In genomic region chr5:168433982-168434381, GRCh38 we compare ENCODE assay signal across 15 cellular contexts. TPM values are rescaled to one million over a fixed set of nuclear protein-coding genes. Genes with fewer than 3 reads are reported as not detected.
A peak's percentile ranks its signal among the peaks of the same experiment; 100 is the strongest.
DNase-seq lines count a peak whose midpoint lies in the region; ATAC-seq, FAIRE-seq and TF ChIP-seq lines count a peak whose summit lies in the region.
"Had no signal": no experiment of that assay in that cellular context is flagged by ENCODE, and none has a peak within 500 bp of the region (broad histone marks: within the 10 kb centered on the region; RNA-seq: fewer than 3 reads in every experiment).

No MANE protein-coding gene starts in this region.

- H3K27me3 ChIP-seq in K562 (ENCODE audit: control insufficient read depth in 2 of 2, insufficient read depth in 2 of 2, low read length in 2 of 2) (peaks cover 0 to 19% of the 10 kb centered on the region in 2 experiments; a peak in 2 of 5 replicates), mammary epithelial cell (ENCODE audit: insufficient read depth, low read length) (no peaks in the 10 kb centered on the region)

- H3K9me1 ChIP-seq in K562 (ENCODE audit: control insufficient read depth, insufficient read depth, low read length), result no peaks in the 10 kb centered on the region

- DNase-seq in NCI-H1105 treated with DMSO at 0.1 percent for 48 hours (lab: John Stamatoyannopoulos, UW), result peak; percentile 30
- no peak for DNase-seq in K562 (ENCODE audit: extremely low read depth in 1 of 4, low spot score in 3 of 4)
- peak in 41 of 51 donors; percentile 3 to 85 (median 50) for DNase-seq in hypothalamus (lab: John Stamatoyannopoulos, UW)
- peak in 9 of 10 donors; percentile 24 to 94 (median 70) for DNase-seq in posterior cingulate gyrus
- no peak for DNase-seq in NCI-H2081 treated with DMSO at 0.1 percent for 48 hours (lab: John Stamatoyannopoulos, UW)
- DNase-seq in mammary epithelial cell, result no peak
- no peak for DNase-seq in activated CD4-positive, alpha-beta T cell treated with anti-CD3 and anti-CD28 coated beads for 48 hours
- no peak for DNase-seq in HK-2 (ENCODE audit: unreplicated experiment)
- DNase-seq: activated CD8-positive, alpha-beta T cell treated with anti-CD3 and anti-CD28 coated beads for 36 hours; activated T-cell treated with anti-CD3 and anti-CD28 coated beads, Interleukin-2, amount 50 U/mL, for 72 hours; DMS 273 treated with DMSO at 0.1 percent for 48 hours; KG1; left cardiac atrium; WERI-Rb-1 had no signal

- no peaks in the 10 kb centered on the region for H3K9me3 ChIP-seq in K562 (replicated peaks; ENCODE audit: control insufficient read depth, insufficient read depth, low read depth, low read length)
- no peaks in the 10 kb centered on the region for H3K9me3 ChIP-seq in mammary epithelial cell (replicated peaks; ENCODE audit: insufficient read depth, low read length)

- TF ChIP-seq CTCF in K562 (IDR thresholded peaks at IDR 0.05 in 2 of 3, conservative IDR thresholded peaks at IDR 0.05 in 1 of 3; ENCODE audit: insufficient read depth in 2 of 3, low read depth in 1 of 3, low read length in 3 of 3) (no peak), mammary epithelial cell (conservative IDR thresholded peaks at IDR 0.05 in 1 of 2, IDR thresholded peaks at IDR 0.05 in 1 of 2; ENCODE audit: extremely low read depth in 1 of 2, insufficient read depth in 1 of 2, low read depth in 1 of 2, low read length in 2 of 2) (no peak)

- no peak overlapping the region for H3K27ac ChIP-seq in K562 (ENCODE audit: extremely low read depth, low read depth, low read length)
- no peak overlapping the region for H3K27ac ChIP-seq in mammary epithelial cell (ENCODE audit: insufficient read depth, low read depth, low read length)
- H3K27ac ChIP-seq: epithelial cell of prostate, WERI-Rb-1 had no signal

- no peak for FAIRE-seq in K562 (lab: Jason Lieb, UNC)

- ATAC-seq in K562, result no peak
- ATAC-seq: activated CD8-positive, alpha-beta T cell treated with anti-CD3 and anti-CD28 coated beads for 36 hours had no signal

- H3K4me1 ChIP-seq in K562 (replicated peaks in 1 of 2; ENCODE audit: control insufficient read depth in 2 of 2, insufficient read depth in 2 of 2, low read length in 2 of 2), result no peaks in the 10 kb centered on the region
- H3K4me1 ChIP-seq in mammary epithelial cell (ENCODE audit: insufficient read depth, low read length), result no peaks in the 10 kb centered on the region

- no peaks in the 10 kb centered on the region for H3K36me3 ChIP-seq in K562 (ENCODE audit: control insufficient read depth, insufficient read depth, low read length)
- peaks cover 10% of the 10 kb centered on the region for H3K36me3 ChIP-seq in mammary epithelial cell (ENCODE audit: insufficient read depth, low read length)

- H3K4me3 ChIP-seq in K562 (no peak overlapping the region), mammary epithelial cell (replicated peaks in 1 of 3; ENCODE audit: insufficient read depth in 1 of 3, low read depth in 2 of 3, low read length in 3 of 3) (no peak overlapping the region)

- 0% methylated on average over 7 of the region's 8 CpGs for WGBS in K562 (ENCODE audit: insufficient coverage, low coverage, missing lambda C conversion rate)
- WGBS in mammary epithelial cell (ENCODE audit: low coverage, missing lambda C conversion rate), result 33% methylated on average over 5 of the region's 8 CpGs

- TF ChIP-seq RAD21 in K562 (CRISPR knock-in tag; conservative IDR thresholded peaks at IDR 0.05 in 1 of 2, IDR thresholded peaks at IDR 0.05 in 1 of 2), result no peak

- no peak overlapping the region for H3K4me2 ChIP-seq in K562 (ENCODE audit: insufficient read depth, low read length)
- no peak overlapping the region for H3K4me2 ChIP-seq in mammary epithelial cell (ENCODE audit: insufficient read depth, low read depth, low read length)

- dilution Hi-C loops in mammary epithelial cell (cut with HindIII; ENCODE audit: low sequenced_read_pairs), result no loop called here

- BruUV-seq in K562 (replicated peaks; lab: Mats Ljungman, UMichigan), result no TSS peak
- BruUV-seq in mammary epithelial cell (replicated peaks; lab: Mats Ljungman, UMichigan), result no TSS peak

- no peaks in the 10 kb centered on the region for H3K79me2 ChIP-seq in K562 (ENCODE audit: control insufficient read depth, insufficient read depth, low read length)
- no peaks in the 10 kb centered on the region for H3K79me2 ChIP-seq in mammary epithelial cell (ENCODE audit: insufficient read depth, low read length)

- CTCF ChIA-PET in K562 (lab: Yijun Ruan, JAX; ENCODE audit: low intra/inter-chr PET ratio), result no interaction called here
- CTCF ChIA-PET in mammary epithelial cell (lab: Charles Lee; ENCODE audit: low non-redundant PET), result no interaction called here

- H4K20me1 ChIP-seq in K562 (replicated peaks; ENCODE audit: control insufficient read depth, insufficient read depth, low read length) (no peaks in the 10 kb centered on the region), mammary epithelial cell (ENCODE audit: insufficient read depth, low read length) (no peaks in the 10 kb centered on the region)

- POLR2A ChIA-PET in K562 (lab: Yijun Ruan, JAX), result interaction anchor here (1.0 kb wide), 1 partner anchor 76 kb away, joined by 3 read pairs; no protein-coding TSS in a partner anchor

- in situ Hi-C loops in K562 (cut with MboI), result loop anchor here (10.0 kb wide), 1 partner anchor 159 kb away; no protein-coding TSS in a partner anchor
- in situ Hi-C loops in mammary epithelial cell (cut with MboI; ENCODE audit: low sequenced_read_pairs in 2 of 2), result no loop called here

- H2AFZ ChIP-seq in K562 (ENCODE audit: low read depth, low read length) (no peak overlapping the region), mammary epithelial cell (ENCODE audit: low read depth, low read length) (no peak overlapping the region)

- no peak for TF ChIP-seq EP300 in K562 (IDR thresholded peaks at IDR 0.05; ENCODE audit: low read length)

- intact Hi-C loops in K562 (cut with micrococcal nuclease), result no loop called here
- intact Hi-C loops in posterior cingulate gyrus (cut with DNase I), result no loop called here
- intact Hi-C loops in mammary epithelial cell (cut with micrococcal nuclease), result no loop called here

- TF ChIP-seq POLR2A in K562 (conservative IDR thresholded peaks at IDR 0.05), result no peak

- H3K9ac ChIP-seq in K562 (ENCODE audit: insufficient read depth in 1 of 2, low read depth in 2 of 2, low read length in 2 of 2) (no peak overlapping the region), mammary epithelial cell (ENCODE audit: insufficient read depth, low read length) (no peak overlapping the region)

TF ChIP-seq in K562, 482 proteins besides CTCF, POLR2A, EP300 and RAD21:
- TF ChIP-seq ZNF444 (CRISPR knock-in tag; IDR thresholded peaks at IDR 0.05) (no peak), GABPB1 (CRISPR knock-in tag; IDR thresholded peaks at IDR 0.05) (no peak), RFX1 (IDR thresholded peaks at IDR 0.05) (peak; percentile 65), NR2C1 (IDR thresholded peaks at IDR 0.05) (no peak), NR2C1 (tag; IDR thresholded peaks at IDR 0.05) (no peak), TAL1 (IDR thresholded peaks at IDR 0.05) (no peak), NBN (IDR thresholded peaks at IDR 0.05; ENCODE audit: low read depth) (no peak), COPS2 (conservative IDR thresholded peaks at IDR 0.05) (no peak), DACH1 (IDR thresholded peaks at IDR 0.05; ENCODE audit: partially characterized antibody) (no peak)

RNA-seq across cellular contexts. Expression of gene RARS1, which starts 52.3 kb away (rescaled TPM):
- 68.3 and 208 TPM in 2 replicates for total RNA-seq in K562 (2011; cell fraction: chromatin; rRNA removed; ENCODE audit: low replicate concordance)
- total RNA-seq in K562 (2011; cell fraction: nucleolus; rRNA removed), result 29.7 and 35.0 TPM in 2 replicates
- total RNA-seq in K562 (2011; cell fraction: nucleoplasm; rRNA removed), result 66.5 and 86.3 TPM in 2 replicates
- total RNA-seq in K562 (2014; rRNA removed) (97.0 and 109 TPM in 2 replicates), K562 (2014; rRNA removed; fragmentation: Illumina TruSeq; extraction: Trizol) (179 and 201 TPM in 2 replicates), K562 (2015; rRNA removed; fragmentation: Illumina TruSeq; extraction: Trizol) (135 and 151 TPM in 2 replicates), K562 (2021) (115 and 123 TPM in 2 replicates), mammary epithelial cell (100 to 1,000 TPM; 107 to 132 TPM)
- polyA plus RNA-seq in K562 (2011; rRNA removed) (113 and 155 TPM in 2 replicates), K562 (2014; fragmentation: Illumina TruSeq; extraction: Trizol) (128 and 134 TPM in 2 replicates), K562 (2014; fragmentation: Nextera tagmentation; extraction: Ambion mirVana) (100 to 1,000 TPM; 139 to 196 TPM), K562 (2014; rRNA removed) (106 and 115 TPM in 2 replicates), mammary epithelial cell (60.7 TPM)
- 21.5 and 50.4 TPM in 2 replicates for polyA plus RNA-seq in K562 (2011; cell fraction: cytosol; rRNA removed)
- 34.0 and 58.0 TPM in 2 replicates for polyA plus RNA-seq in K562 (2011; cell fraction: nucleus; rRNA removed)
- 64.3 and 125 TPM in 2 replicates for polyA plus RNA-seq in K562 (2012)
- 163 and 169 TPM in 2 replicates for polyA minus RNA-seq in K562 (2011; rRNA and poly(A)+ RNA removed)
- polyA minus RNA-seq in K562 (2011; cell fraction: cytosol; rRNA and poly(A)+ RNA removed), result 38.4 and 62.4 TPM in 2 replicates
- polyA minus RNA-seq in K562 (2011; cell fraction: nucleus; rRNA and poly(A)+ RNA removed), result 23.7 and 40.7 TPM in 2 replicates
- polyA minus RNA-seq in mammary epithelial cell, result 49.1 TPM

Comparison
In these comparisons a context has a peak if more than half of its experiments do, and no peak if none do; other contexts are left out.
1. DNase-seq: peak in NCI-H1105 treated with DMSO at 0.1 percent for 48 hours (single experiment), hypothalamus (41 of 51) and posterior cingulate gyrus (9 of 10); none in K562 (0 of 4), NCI-H2081 treated with DMSO at 0.1 percent for 48 hours (single experiment), mammary epithelial cell (single experiment), activated CD4-positive, alpha-beta T cell treated with anti-CD3 and anti-CD28 coated beads for 48 hours (single experiment) and HK-2 (single experiment).